In genomic region chr16:47045023-47045422, GRCh38 we compare ENCODE assay signal across 13 cellular contexts.
A peak's percentile ranks its signal among the peaks of the same experiment; 100 is the strongest.
DNase-seq lines count a peak whose midpoint lies in the region; ATAC-seq and TF ChIP-seq lines count a peak whose summit lies in the region.
"Had no signal": no experiment of that assay in that cellular context is flagged by ENCODE, and none has a peak within 500 bp of the region (broad histone marks: within the 10 kb centered on the region; RNA-seq: fewer than 3 reads in every experiment).

No MANE protein-coding gene starts in this region.

- H3K27me3 Mint-ChIP-seq in chondrocyte (ENCODE audit: low read depth), result peaks cover 8% of the 10 kb centered on the region

- no peak overlapping the region for H3K9ac ChIP-seq in MM.1S (ENCODE audit: low read length)

- H4K20me1 ChIP-seq in MM.1S (ENCODE audit: insufficient read depth, low read length), result no peaks in the 10 kb centered on the region

- H3K27ac ChIP-seq in tibial artery, result no peak overlapping the region
- no peak overlapping the region for H3K27ac ChIP-seq in MM.1S (ENCODE audit: low read length)
- H3K27ac ChIP-seq: foreskin keratinocyte, stomach had no signal

- H3K4me3 ChIP-seq in tibial artery (no peak overlapping the region), MM.1S (ENCODE audit: low read length) (no peak overlapping the region)
- H3K4me3 ChIP-seq: stomach had no signal

- ATAC-seq in HG03565 (IDR thresholded peaks at IDR 0.05; ENCODE audit: unreplicated experiment), result no peak
- ATAC-seq: foreskin keratinocyte had no signal

- no peaks in the 10 kb centered on the region for H3K36me3 Mint-ChIP-seq in chondrocyte (ENCODE audit: low read depth)

- no peaks in the 10 kb centered on the region for H3K4me1 Mint-ChIP-seq in chondrocyte (ENCODE audit: low read depth)

- no peak overlapping the region for H3K4me3 Mint-ChIP-seq in chondrocyte (ENCODE audit: unreplicated experiment)

- H3K27me3 ChIP-seq in tibial artery (no peaks in the 10 kb centered on the region), MM.1S (replicated peaks; ENCODE audit: insufficient read depth, low read length) (no peaks in the 10 kb centered on the region)
- H3K27me3 ChIP-seq: foreskin keratinocyte, stomach had no signal

- H3K4me2 ChIP-seq in MM.1S (ENCODE audit: low read depth, low read length), result no peak overlapping the region

- H3K27ac Mint-ChIP-seq in chondrocyte (ENCODE audit: unreplicated experiment), result no peak overlapping the region

- H3K36me3 ChIP-seq in tibial artery (no peaks in the 10 kb centered on the region), MM.1S (replicated peaks; ENCODE audit: insufficient read depth, low read length) (no peaks in the 10 kb centered on the region)
- H3K36me3 ChIP-seq: stomach had no signal

- in situ Hi-C loops in Caki2 (cut with HindIII; ENCODE audit: low pct_unique_long_range_greater_than_20kb, low sequenced_read_pairs), result no loop called here

- no peaks in the 10 kb centered on the region for H3F3A ChIP-seq in MM.1S (ENCODE audit: insufficient read depth, low read length)

- no peak overlapping the region for H2AFZ ChIP-seq in MM.1S (ENCODE audit: low read length)

- H3K4me1 ChIP-seq in tibial artery, result no peaks in the 10 kb centered on the region
- no peaks in the 10 kb centered on the region for H3K4me1 ChIP-seq in MM.1S (ENCODE audit: low read length)
- H3K4me1 ChIP-seq: foreskin keratinocyte, stomach had no signal

- H3K9me3 Mint-ChIP-seq in chondrocyte (ENCODE audit: low read depth), result no peaks in the 10 kb centered on the region

- peak; percentile 24 for TF ChIP-seq CTCF in chondrocyte (IDR thresholded peaks at IDR 0.05)
- TF ChIP-seq CTCF in tibial artery (IDR thresholded peaks at IDR 0.05), result no peak
- TF ChIP-seq CTCF in MM.1S (IDR thresholded peaks at IDR 0.05; ENCODE audit: low read length), result no peak

- no peaks in the 10 kb centered on the region for H3K79me2 ChIP-seq in MM.1S (ENCODE audit: low read length)

- intact Hi-C loops in tibial artery (cut with DNase I; ENCODE audit: low total_unique reads), result no loop called here

- H3K9me3 ChIP-seq in tibial artery (no peaks in the 10 kb centered on the region), MM.1S (replicated peaks; ENCODE audit: insufficient read depth, low read length) (no peaks in the 10 kb centered on the region)
- H3K9me3 ChIP-seq: stomach had no signal

- DNase-seq in Caki2 (ENCODE audit: low read depth) (peak; percentile 50), MV-4-11 (lab: John Stamatoyannopoulos, UW) (peak; percentile 49), chondrocyte (ENCODE audit: low spot score) (no peak), myocyte (ENCODE audit: low read depth) (peak; percentile 8), tibial artery (no peak), MM.1S (no peak)
- no peak for DNase-seq in stimulated activated CD4-positive, alpha-beta T cell treated with anti-CD3 and anti-CD28 coated beads, Interleukin-4, amount 100 ng/mL, for 24 hours
- DNase-seq: foreskin keratinocyte; NCI-H2171 treated with DMSO at 0.1 percent for 48 hours; SHP77; stimulated activated CD4-positive, alpha-beta T cell treated with anti-CD3 and anti-CD28 coated beads, Interleukin-2, amount 100 ng/mL, for 48 hours; stomach had no signal

- no peaks in the 10 kb centered on the region for H3K9me2 ChIP-seq in MM.1S (replicated peaks; ENCODE audit: insufficient read depth, low read length)

Comparison
In these comparisons a context has a peak if more than half of its experiments do, and no peak if none do; other contexts are left out.
1. DNase-seq: peak in Caki2 (single experiment), MV-4-11 (single experiment) and myocyte (single experiment); none in chondrocyte (single experiment), tibial artery (0 of 2), MM.1S (single experiment) and stimulated activated CD4-positive, alpha-beta T cell treated with anti-CD3 and anti-CD28 coated beads, Interleukin-4, amount 100 ng/mL, for 24 hours (single experiment).